30 cellular contexts compared by ENCODE assay signal in genomic region chr19:2997720-2998119, GRCh38. TPM values are rescaled to one million over a fixed set of nuclear protein-coding genes. Genes with fewer than 3 reads are reported as not detected.
"Had no signal": no experiment of that assay in that cellular context is flagged by ENCODE, and none has a peak within 500 bp of the region (broad histone marks: within the 10 kb centered on the region; RNA-seq: fewer than 3 reads in every experiment).

No MANE protein-coding gene starts in this region.

- H3K27ac Mint-ChIP-seq: immature natural killer cell; naive B cell; natural killer cell; stimulated activated memory B cell treated with anti-CD40 and anti-IgM and Interleukin-4, amounts not matched to agents 10 μg/mL and 1 μg/mL and 100 μg/mL, for 72 hours; stimulated activated naive CD8-positive, alpha-beta T cell treated with anti-CD3 and anti-CD28 coated beads, Interleukin-15, amount 100 ng/mL, for 72 hours; type B pancreatic cell had no signal

- ATAC-seq: natural killer cell; right cardiac atrium; stimulated activated memory B cell treated with anti-CD40 and anti-IgM and Interleukin-4, amounts not matched to agents 10 μg/mL and 1 μg/mL and 100 μg/mL, for 72 hours; stimulated activated naive CD8-positive, alpha-beta T cell treated with anti-CD3 and anti-CD28 coated beads, Interleukin-15, amount 100 ng/mL, for 72 hours had no signal

- DNase-seq: hypothalamus; immature natural killer cell; kidney; left colon; left lung; lower lobe of right lung; mammary epithelial cell; mesenchymal stem cell; naive B cell; natural killer cell; occipital lobe; ovary; retina; right cardiac atrium; sigmoid colon; small intestine; stimulated activated CD4-positive, alpha-beta T cell treated with anti-CD3 and anti-CD28 coated beads, Interleukin-1b, Interleukin-23, amount 100 ng/mL, for 48 hours; stimulated activated CD4-positive, alpha-beta T cell treated with anti-CD3 and anti-CD28 coated beads, Interleukin-2, amount 100 ng/mL, for 48 hours; stimulated activated CD4-positive, alpha-beta T cell treated with anti-CD3 and anti-CD28 coated beads, Interleukin-4, amount 100 ng/mL, for 4 hours; stimulated activated CD8-positive, alpha-beta memory T cell treated with anti-CD3 and anti-CD28 coated beads, Interleukin-4, amount 100 ng/mL, for 48 hours; stimulated activated naive CD4-positive, alpha-beta T cell treated with Interleukin-2 at 50 U/mL for 16 hours; stimulated activated naive CD8-positive, alpha-beta T cell treated with anti-CD3 and anti-CD28 coated beads, Interleukin-15, amount 100 ng/mL, for 72 hours; substantia nigra; uterus had no signal

- H3K4me1 Mint-ChIP-seq: immature natural killer cell; naive B cell; natural killer cell; stimulated activated memory B cell treated with anti-CD40 and anti-IgM and Interleukin-4, amounts not matched to agents 10 μg/mL and 1 μg/mL and 100 μg/mL, for 72 hours; stimulated activated naive CD8-positive, alpha-beta T cell treated with anti-CD3 and anti-CD28 coated beads, Interleukin-15, amount 100 ng/mL, for 72 hours had no signal

- H3K27ac ChIP-seq: left lung, lower lobe of right lung, neutrophil, ovary, prostate gland, sigmoid colon, uterus had no signal

- H3K4me3 ChIP-seq: left lung, lower lobe of right lung, ovary, prostate gland, sigmoid colon, tibial nerve, uterus had no signal

- H3K9me3 Mint-ChIP-seq: immature natural killer cell; natural killer cell; stimulated activated memory B cell treated with anti-CD40 and anti-IgM and Interleukin-4, amounts not matched to agents 10 μg/mL and 1 μg/mL and 100 μg/mL, for 72 hours; stimulated activated naive CD8-positive, alpha-beta T cell treated with anti-CD3 and anti-CD28 coated beads, Interleukin-15, amount 100 ng/mL, for 72 hours; type B pancreatic cell had no signal

- H3K36me3 Mint-ChIP-seq: immature natural killer cell; naive B cell; natural killer cell; stimulated activated memory B cell treated with anti-CD40 and anti-IgM and Interleukin-4, amounts not matched to agents 10 μg/mL and 1 μg/mL and 100 μg/mL, for 72 hours; type B pancreatic cell had no signal

- H3K4me1 ChIP-seq: left lung, lower lobe of right lung, prostate gland, sigmoid colon, uterus had no signal

- H3K36me3 ChIP-seq: neutrophil, ovary, prostate gland, uterus had no signal

- H3K27me3 ChIP-seq: left lung, ovary, sigmoid colon, tibial nerve, uterus had no signal

- H3K4me3 Mint-ChIP-seq: immature natural killer cell; natural killer cell; stimulated activated memory B cell treated with anti-CD40 and anti-IgM and Interleukin-4, amounts not matched to agents 10 μg/mL and 1 μg/mL and 100 μg/mL, for 72 hours; stimulated activated naive CD8-positive, alpha-beta T cell treated with anti-CD3 and anti-CD28 coated beads, Interleukin-15, amount 100 ng/mL, for 72 hours; type B pancreatic cell had no signal

- H3K27me3 Mint-ChIP-seq: naive B cell; stimulated activated naive CD8-positive, alpha-beta T cell treated with anti-CD3 and anti-CD28 coated beads, Interleukin-15, amount 100 ng/mL, for 72 hours; type B pancreatic cell had no signal

- H3K9me3 ChIP-seq: left lung, lower lobe of right lung, neutrophil, ovary, prostate gland, sigmoid colon, tibial nerve, uterus had no signal

RNA-seq across cellular contexts. Expression of gene TLE6, which starts 20.4 kb away (rescaled TPM):
- total RNA-seq: mononuclear cell had no signal
